7 cellular contexts compared by ENCODE assay signal in genomic region chr4:117811731-117812130, GRCh38.
"Had no signal": no experiment of that assay in that cellular context is flagged by ENCODE, and none has a peak within 500 bp of the region (broad histone marks: within the 10 kb centered on the region; RNA-seq: fewer than 3 reads in every experiment).

No MANE protein-coding gene starts in this region.

- H3K4me3 ChIP-seq: K562 had no signal

- ATAC-seq: K562 had no signal

- FAIRE-seq: HTR-8/SVneo, K562 had no signal

- H3K9ac ChIP-seq: KMS-11 had no signal

- H3K27ac ChIP-seq: HL-60, KMS-11 had no signal

- H3K4me2 ChIP-seq: KMS-11 had no signal

- DNase-seq: IMR-90, KBM-7, KG1 had no signal
